29 cellular contexts compared by ENCODE assay signal in the genomic region with DNA sequence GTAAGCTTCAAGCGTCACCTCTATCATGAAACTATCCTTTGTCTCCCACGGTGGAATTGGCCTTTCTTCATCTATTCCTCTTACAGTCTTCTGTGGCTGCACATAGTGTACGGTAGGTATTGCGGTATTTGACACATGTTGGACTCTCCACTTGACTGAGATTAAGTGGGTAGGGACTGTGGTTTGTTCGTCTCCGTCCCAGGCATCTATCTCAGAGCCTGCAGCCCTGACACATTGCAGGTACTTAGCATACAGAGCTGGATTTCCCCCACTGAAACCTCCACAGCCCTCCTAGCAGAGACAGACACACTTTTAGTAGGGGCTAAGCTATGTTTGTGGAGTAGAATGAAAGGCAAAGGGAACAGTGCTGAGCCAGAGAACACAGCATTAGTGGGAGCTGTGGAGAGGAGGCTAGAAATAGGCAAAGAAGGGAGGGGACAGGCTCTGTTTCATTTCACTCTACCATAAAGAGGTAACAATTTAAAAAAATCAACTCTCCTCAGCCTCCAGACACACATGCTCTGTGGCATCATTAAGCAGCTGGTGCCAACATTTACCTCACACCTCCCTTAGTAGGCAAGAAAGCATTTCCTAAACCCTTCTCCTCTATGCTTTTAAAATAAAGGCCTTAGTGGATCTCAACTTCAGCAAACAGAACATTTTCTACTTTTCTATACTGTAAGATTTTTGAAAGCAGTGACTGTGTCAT.
"Had no signal": no experiment of that assay in that cellular context is flagged by ENCODE, and none has a peak within 500 bp of the region (broad histone marks: within the 10 kb centered on the region; RNA-seq: fewer than 3 reads in every experiment).

No MANE protein-coding gene starts in this region.

- H3K4me3 Mint-ChIP-seq: mesothelial cell of epicardium; naive thymus-derived CD4-positive, alpha-beta T cell; nephron; stimulated activated naive B cell treated with anti-CD40 and anti-IgM and Interleukin-4, amounts not matched to agents 10 μg/mL and 1 μg/mL and 100 μg/mL, for 72 hours; stimulated activated naive CD8-positive, alpha-beta T cell treated with anti-CD3 and anti-CD28 coated beads, Interleukin-15, Interleukin-2, amounts not matched to agents 100 ng/mL and 50 ng/mL, for 24 hours had no signal

- H3K4me1 Mint-ChIP-seq: naive thymus-derived CD4-positive, alpha-beta T cell; stimulated activated naive B cell treated with anti-CD40 and anti-IgM and Interleukin-4, amounts not matched to agents 10 μg/mL and 1 μg/mL and 100 μg/mL, for 72 hours had no signal

- H3K36me3 Mint-ChIP-seq: mesothelial cell of epicardium; naive thymus-derived CD4-positive, alpha-beta T cell; stimulated activated naive B cell treated with anti-CD40 and anti-IgM and Interleukin-4, amounts not matched to agents 10 μg/mL and 1 μg/mL and 100 μg/mL, for 72 hours had no signal

- DNase-seq: dermis blood vessel endothelial cell; effector memory CD4-positive, alpha-beta T cell; foreskin keratinocyte; heart left ventricle; left cardiac atrium; left lung; mesenchymal stem cell; naive thymus-derived CD4-positive, alpha-beta T cell; nucleus accumbens; psoas muscle; right cardiac atrium; sigmoid colon; spleen; stimulated activated CD4-positive, alpha-beta T cell treated with anti-CD3 and anti-CD28 coated beads, Interleukin-4, amount 100 ng/mL, for 4 hours; stimulated activated naive B cell treated with anti-CD40 and anti-IgM and Interleukin-4, amounts not matched to agents 10 μg/mL and 1 μg/mL and 100 μg/mL, for 72 hours; upper lobe of left lung had no signal

- H3K27me3 Mint-ChIP-seq: stimulated activated naive CD8-positive, alpha-beta T cell treated with anti-CD3 and anti-CD28 coated beads, Interleukin-15, Interleukin-2, amounts not matched to agents 100 ng/mL and 50 ng/mL, for 24 hours had no signal

- H3K9me3 ChIP-seq: esophagus muscularis mucosa, gastroesophageal sphincter, heart left ventricle, left lung, psoas muscle, sigmoid colon, spleen, thoracic aorta, tibial nerve, upper lobe of left lung had no signal

- FAIRE-seq: endothelial cell of umbilical vein, islet of Langerhans, urothelium cell line had no signal

- ATAC-seq: foreskin keratinocyte; gastroesophageal sphincter; heart left ventricle; left lung; naive thymus-derived CD4-positive, alpha-beta T cell; psoas muscle; stimulated activated naive B cell treated with anti-CD40 and anti-IgM and Interleukin-4, amounts not matched to agents 10 μg/mL and 1 μg/mL and 100 μg/mL, for 72 hours had no signal

- H3K79me2 ChIP-seq: hepatocyte had no signal

- H3K4me1 ChIP-seq: foreskin keratinocyte, gastroesophageal sphincter, left lung, psoas muscle, sigmoid colon, spleen, upper lobe of left lung had no signal

- H3K4me3 ChIP-seq: coronary artery, esophagus muscularis mucosa, gastroesophageal sphincter, heart left ventricle, hepatocyte, left lung, psoas muscle, sigmoid colon, skin epidermis, spleen, thoracic aorta, tibial nerve, upper lobe of left lung had no signal

- H3K27ac Mint-ChIP-seq: mesothelial cell of epicardium; naive thymus-derived CD4-positive, alpha-beta T cell; nephron; stimulated activated naive B cell treated with anti-CD40 and anti-IgM and Interleukin-4, amounts not matched to agents 10 μg/mL and 1 μg/mL and 100 μg/mL, for 72 hours; stimulated activated naive CD8-positive, alpha-beta T cell treated with anti-CD3 and anti-CD28 coated beads, Interleukin-15, Interleukin-2, amounts not matched to agents 100 ng/mL and 50 ng/mL, for 24 hours had no signal

- H3K36me3 ChIP-seq: esophagus muscularis mucosa, gastroesophageal sphincter, heart left ventricle, left lung, sigmoid colon, spleen, thoracic aorta, tibial nerve, upper lobe of left lung had no signal

- H3K27me3 ChIP-seq: foreskin keratinocyte, left lung, sigmoid colon, tibial nerve, upper lobe of left lung had no signal

- H3K27ac ChIP-seq: coronary artery, esophagus muscularis mucosa, foreskin keratinocyte, gastroesophageal sphincter, heart left ventricle, hepatocyte, left lung, psoas muscle, sigmoid colon, skin epidermis, spleen, thoracic aorta, tibial nerve, upper lobe of left lung had no signal

- H3K9me3 Mint-ChIP-seq: nephron; stimulated activated naive CD8-positive, alpha-beta T cell treated with anti-CD3 and anti-CD28 coated beads, Interleukin-15, Interleukin-2, amounts not matched to agents 100 ng/mL and 50 ng/mL, for 24 hours had no signal

- H2AFZ ChIP-seq: hepatocyte had no signal

- H3K4me2 ChIP-seq: hepatocyte had no signal
